24 cellular contexts compared by ENCODE assay signal in the genomic region with DNA sequence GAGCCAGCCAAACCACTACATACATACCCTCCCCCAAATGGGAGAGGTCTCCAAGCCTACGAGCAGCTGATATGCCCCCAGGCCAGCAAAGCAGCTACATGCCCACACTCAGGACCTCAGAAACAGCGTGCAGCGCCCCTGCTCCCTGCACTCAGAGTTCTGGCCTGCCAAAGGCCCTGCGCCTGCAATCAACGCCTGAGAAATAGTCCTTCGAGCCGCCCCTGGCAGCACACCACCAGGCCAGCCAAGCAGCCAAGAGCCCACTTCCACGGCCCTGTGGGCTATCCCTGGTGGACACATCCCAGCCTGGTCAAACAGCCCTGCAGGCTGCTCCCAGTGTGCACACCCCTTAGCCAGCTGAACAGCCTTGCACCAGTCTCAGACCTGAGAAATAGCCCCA.
"Had no signal": no experiment of that assay in that cellular context is flagged by ENCODE, and none has a peak within 500 bp of the region (broad histone marks: within the 10 kb centered on the region; RNA-seq: fewer than 3 reads in every experiment).

No MANE protein-coding gene starts in this region.

- H3K27ac ChIP-seq: pancreas, prostate gland, right lobe of liver, sigmoid colon, stomach, thoracic aorta, thyroid gland, tibial nerve, upper lobe of left lung, uterus had no signal

- H3K27me3 ChIP-seq: pancreas, right lobe of liver, sigmoid colon, stomach, thyroid gland, tibial nerve, upper lobe of left lung, uterus had no signal

- H3K4me3 ChIP-seq: pancreas, prostate gland, right lobe of liver, sigmoid colon, stomach, thoracic aorta, thyroid gland, tibial nerve, upper lobe of left lung, uterus had no signal

- H3K36me3 ChIP-seq: prostate gland had no signal

- H3K4me1 ChIP-seq: pancreas, prostate gland, right lobe of liver, sigmoid colon, stomach, thyroid gland, tibial nerve, upper lobe of left lung, uterus had no signal

- ATAC-seq: naive thymus-derived CD8-positive, alpha-beta T cell; pancreas; right cardiac atrium; right lobe of liver; stimulated activated naive B cell treated with anti-CD40 and anti-IgM and Interleukin-4, amounts not matched to agents 10 μg/mL and 1 μg/mL and 100 μg/mL, for 72 hours had no signal

- H3K9me3 ChIP-seq: prostate gland, thyroid gland had no signal

- DNase-seq: naive B cell; naive thymus-derived CD8-positive, alpha-beta T cell; nephron progenitor cell; occipital lobe; right lobe of liver; sigmoid colon; small intestine; stimulated activated CD4-positive, alpha-beta T cell treated with anti-CD3 and anti-CD28 coated beads, Interleukin-12 subunit alpha, Interleukin-12 subunit beta, amount 100 ng/mL, for 4 hours; stimulated activated CD4-positive, alpha-beta T cell treated with anti-CD3 and anti-CD28 coated beads, Interleukin-1b, Interleukin-23, amount 100 ng/mL, for 48 hours; stimulated activated CD4-positive, alpha-beta T cell treated with anti-CD3 and anti-CD28 coated beads, Interleukin-4, amount 100 ng/mL, for 1 hour; stimulated activated CD4-positive, alpha-beta T cell treated with anti-CD3 and anti-CD28 coated beads, Interleukin-4, amount 100 ng/mL, for 4 hours; stimulated activated CD8-positive, alpha-beta memory T cell treated with anti-CD3 and anti-CD28 coated beads, Interleukin-4, amount 100 ng/mL, for 48 hours; stimulated activated naive B cell treated with anti-CD40 and anti-IgM and Interleukin-4, amounts not matched to agents 10 μg/mL and 1 μg/mL and 100 μg/mL, for 72 hours; stimulated activated naive CD4-positive, alpha-beta T cell treated with Interleukin-2 at 50 U/mL for 16 hours; stomach; thyroid gland; trophoblast cell; uterus had no signal

- FAIRE-seq: pancreas, small intestine had no signal
